Comparison of ENCODE assay signal across 12 cellular contexts in the genomic region with DNA sequence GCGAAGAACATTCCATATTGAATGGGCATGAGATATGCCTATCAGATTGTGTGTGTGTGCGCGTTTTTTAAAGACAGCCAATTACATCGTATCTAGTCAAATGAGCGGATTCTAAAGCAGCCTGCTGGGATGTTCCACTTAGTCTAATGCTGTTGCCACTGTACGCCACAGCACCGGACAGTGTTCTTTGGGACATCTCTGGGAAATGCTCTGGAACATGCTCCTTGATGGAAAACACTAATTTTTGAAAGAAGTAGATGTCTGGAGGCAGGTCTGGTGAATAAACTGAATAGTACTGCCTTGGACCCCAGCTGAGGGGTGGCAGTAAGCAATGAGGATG. TPM values are rescaled to one million over a fixed set of nuclear protein-coding genes. Genes with fewer than 3 reads are reported as not detected.
DNase-seq lines count a peak whose midpoint lies in the region; TF ChIP-seq lines count a peak whose summit lies in the region.
"Had no signal": no experiment of that assay in that cellular context is flagged by ENCODE, and none has a peak within 500 bp of the region (broad histone marks: within the 10 kb centered on the region; RNA-seq: fewer than 3 reads in every experiment).

No MANE protein-coding gene starts in this region.

- BruUV-seq in mammary epithelial cell (replicated peaks; lab: Mats Ljungman, UMichigan), result no TSS peak

- no peaks in the 10 kb centered on the region for H4K20me1 ChIP-seq in mammary epithelial cell (ENCODE audit: insufficient read depth, low read length)

- no peak overlapping the region for H2AFZ ChIP-seq in mammary epithelial cell (ENCODE audit: low read depth, low read length)

- H3K79me2 ChIP-seq in mammary epithelial cell (ENCODE audit: insufficient read depth, low read length), result peaks cover 33% of the 10 kb centered on the region

- H3K27me3 ChIP-seq in breast epithelium, result no peaks in the 10 kb centered on the region
- H3K27me3 ChIP-seq in mammary epithelial cell (ENCODE audit: insufficient read depth, low read length), result no peaks in the 10 kb centered on the region
- no peaks in the 10 kb centered on the region for H3K27me3 ChIP-seq in suprapubic skin

- dilution Hi-C loops in mammary epithelial cell (cut with HindIII; ENCODE audit: low sequenced_read_pairs), result no loop called here

- TF ChIP-seq EP300 in suprapubic skin (IDR thresholded peaks at IDR 0.05), result no peak

- in situ Hi-C loops in mammary epithelial cell (cut with MboI; ENCODE audit: low sequenced_read_pairs in 2 of 2), result no loop called here

- H3K9ac ChIP-seq in mammary epithelial cell (ENCODE audit: insufficient read depth, low read length), result no peak overlapping the region

- WGBS in mammary epithelial cell (ENCODE audit: low coverage, missing lambda C conversion rate), result 46% methylated on average over 7 of the region's 7 CpGs
- WGBS in suprapubic skin, result 75% methylated on average over 7 of the region's 7 CpGs

- H3K4me1 ChIP-seq in breast epithelium, result peaks cover 9 to 37% of the 10 kb centered on the region in 2 donors
- H3K4me1 ChIP-seq in mammary epithelial cell (ENCODE audit: insufficient read depth, low read length), result peaks cover 24% of the 10 kb centered on the region
- H3K4me1 ChIP-seq in suprapubic skin, result peaks cover 71% of the 10 kb centered on the region

- intact Hi-C loops in breast epithelium (cut with DNase I; ENCODE audit: low total_unique reads), result no loop called here
- intact Hi-C loops in mammary epithelial cell (cut with micrococcal nuclease), result no loop called here

- H3K4me3 ChIP-seq in breast epithelium (peak overlapping the region in 1 of 3 donors; percentile 75), mammary epithelial cell (replicated peaks in 1 of 3; ENCODE audit: insufficient read depth in 1 of 3, low read depth in 2 of 3, low read length in 3 of 3) (no peak overlapping the region), fibroblast of villous mesenchyme (ENCODE audit: low read depth, low read length) (peak overlapping the region; percentile 5), suprapubic skin (no peak overlapping the region)

- H3K27ac ChIP-seq in breast epithelium (peak overlapping the region; percentile 86 to 89), mammary epithelial cell (ENCODE audit: insufficient read depth, low read depth, low read length) (no peak overlapping the region), suprapubic skin (peak overlapping the region; percentile 12)

- H3K9me3 ChIP-seq in breast epithelium (no peaks in the 10 kb centered on the region), mammary epithelial cell (replicated peaks; ENCODE audit: insufficient read depth, low read length) (no peaks in the 10 kb centered on the region), suprapubic skin (no peaks in the 10 kb centered on the region)

- no peaks in the 10 kb centered on the region for H3K36me3 ChIP-seq in breast epithelium
- H3K36me3 ChIP-seq in mammary epithelial cell (ENCODE audit: insufficient read depth, low read length), result no peaks in the 10 kb centered on the region
- H3K36me3 ChIP-seq in suprapubic skin, result peaks cover 28% of the 10 kb centered on the region

- no peak overlapping the region for H3K4me2 ChIP-seq in mammary epithelial cell (ENCODE audit: insufficient read depth, low read depth, low read length)

- CTCF ChIA-PET in mammary epithelial cell (lab: Charles Lee; ENCODE audit: low non-redundant PET), result no interaction called here

- no peak for TF ChIP-seq CTCF in breast epithelium (IDR thresholded peaks at IDR 0.05)
- no peak for TF ChIP-seq CTCF in mammary epithelial cell (conservative IDR thresholded peaks at IDR 0.05 in 1 of 2, IDR thresholded peaks at IDR 0.05 in 1 of 2; ENCODE audit: extremely low read depth in 1 of 2, insufficient read depth in 1 of 2, low read depth in 1 of 2, low read length in 2 of 2)
- TF ChIP-seq CTCF in fibroblast of villous mesenchyme (IDR thresholded peaks at IDR 0.05; ENCODE audit: insufficient read depth, low read depth, low read length), result no peak
- TF ChIP-seq CTCF in suprapubic skin (IDR thresholded peaks at IDR 0.05), result no peak

- no peak for DNase-seq in breast epithelium (ENCODE audit: low spot score in 2 of 2)
- no peak for DNase-seq in mammary epithelial cell
- DNase-seq in fibroblast of villous mesenchyme (ENCODE audit: low read depth), result no peak
- DNase-seq in suprapubic skin (ENCODE audit: low spot score in 2 of 2), result no peak
- DNase-seq in NCI-H1417 treated with DMSO at 0.1 percent for 48 hours (lab: John Stamatoyannopoulos, UW), result no peak
- no peak for DNase-seq in inferior parietal cortex (ENCODE audit: extremely low spot score)
- DNase-seq: activated CD4-positive, alpha-beta T cell treated with anti-CD3 and anti-CD28 coated beads, Interleukin-2, amount 50 U/mL, for 48 hours; activated naive CD4-positive, alpha-beta T cell; DMS153; hippocampal formation; PC-3; T-helper 9 cell had no signal

- TF ChIP-seq POLR2A in breast epithelium (IDR thresholded peaks at IDR 0.05) (no peak), suprapubic skin (IDR thresholded peaks at IDR 0.05) (no peak)

RNA-seq across cellular contexts. Expression of a gene that starts 3.6 kb away (rescaled TPM):
- total RNA-seq in breast epithelium (10 to 100 TPM; 20.8 to 40.0 (median 22.6) TPM), mammary epithelial cell (10 to 100 TPM; 12.5 to 14.2 TPM), fibroblast of villous mesenchyme (8.6 and 10.6 TPM in 2 replicates), suprapubic skin (10 to 100 TPM; 13.1 to 15.0 (median 14.1) TPM)
- polyA plus RNA-seq in mammary epithelial cell, result 11.4 TPM
- polyA minus RNA-seq in mammary epithelial cell, result 19.7 TPM

RNA-seq across cellular contexts. Expression of a gene that starts 5.8 kb away (rescaled TPM):
- total RNA-seq in breast epithelium, result 10 to 100 TPM; 13.9 to 26.6 (median 16.1) TPM
- 10 to 100 TPM; 10.8 to 21.9 TPM for total RNA-seq in mammary epithelial cell
- polyA plus RNA-seq in mammary epithelial cell, result 7.0 TPM
- 48.4 TPM for polyA minus RNA-seq in mammary epithelial cell
- total RNA-seq in fibroblast of villous mesenchyme, result 16.4 and 26.8 TPM in 2 replicates
- total RNA-seq in suprapubic skin, result 10 to 100 TPM; 15.8 to 28.1 (median 18.3) TPM

RNA-seq across cellular contexts. Expression of a gene that starts 9.9 kb away (rescaled TPM):
- 10 to 100 TPM; 53.6 to 71.7 (median 68.5) TPM for total RNA-seq in breast epithelium
- total RNA-seq in mammary epithelial cell, result 10 to 100 TPM; 31.2 to 53.3 TPM
- 56.3 TPM for polyA plus RNA-seq in mammary epithelial cell
- 50.5 TPM for polyA minus RNA-seq in mammary epithelial cell
- 39.6 and 41.9 TPM in 2 replicates for total RNA-seq in fibroblast of villous mesenchyme
- 10 to 100 TPM; 38.2 to 44.0 (median 40.4) TPM for total RNA-seq in suprapubic skin

RNA-seq across cellular contexts. Expression of a gene that starts 10.5 kb away (rescaled TPM):
- total RNA-seq in breast epithelium (100 to 1,000 TPM; 131 to 243 (median 161) TPM), mammary epithelial cell (100 to 1,000 TPM; 101 to 109 TPM), fibroblast of villous mesenchyme (130 and 221 TPM in 2 replicates), suprapubic skin (100 to 1,000 TPM in 3 of 4 donors, 10 to 100 TPM in 1; 89.9 to 127 (median 110) TPM)
- polyA plus RNA-seq in mammary epithelial cell, result 269 TPM
- 193 TPM for polyA minus RNA-seq in mammary epithelial cell

RNA-seq across cellular contexts. Expression of a gene that starts 21.9 kb away (rescaled TPM):
- total RNA-seq in breast epithelium (10 to 100 TPM; 33.8 to 92.0 (median 50.8) TPM), mammary epithelial cell (1 to 10 TPM; 2.2 to 7.3 TPM), fibroblast of villous mesenchyme (18.1 and 22.9 TPM in 2 replicates), suprapubic skin (10 to 100 TPM in 2 of 4 donors, 1 to 10 TPM in 2; 7.9 to 24.1 (median 14.0) TPM)
- 6.0 TPM for polyA plus RNA-seq in mammary epithelial cell
- 10.2 TPM for polyA minus RNA-seq in mammary epithelial cell
